In the genomic region with DNA sequence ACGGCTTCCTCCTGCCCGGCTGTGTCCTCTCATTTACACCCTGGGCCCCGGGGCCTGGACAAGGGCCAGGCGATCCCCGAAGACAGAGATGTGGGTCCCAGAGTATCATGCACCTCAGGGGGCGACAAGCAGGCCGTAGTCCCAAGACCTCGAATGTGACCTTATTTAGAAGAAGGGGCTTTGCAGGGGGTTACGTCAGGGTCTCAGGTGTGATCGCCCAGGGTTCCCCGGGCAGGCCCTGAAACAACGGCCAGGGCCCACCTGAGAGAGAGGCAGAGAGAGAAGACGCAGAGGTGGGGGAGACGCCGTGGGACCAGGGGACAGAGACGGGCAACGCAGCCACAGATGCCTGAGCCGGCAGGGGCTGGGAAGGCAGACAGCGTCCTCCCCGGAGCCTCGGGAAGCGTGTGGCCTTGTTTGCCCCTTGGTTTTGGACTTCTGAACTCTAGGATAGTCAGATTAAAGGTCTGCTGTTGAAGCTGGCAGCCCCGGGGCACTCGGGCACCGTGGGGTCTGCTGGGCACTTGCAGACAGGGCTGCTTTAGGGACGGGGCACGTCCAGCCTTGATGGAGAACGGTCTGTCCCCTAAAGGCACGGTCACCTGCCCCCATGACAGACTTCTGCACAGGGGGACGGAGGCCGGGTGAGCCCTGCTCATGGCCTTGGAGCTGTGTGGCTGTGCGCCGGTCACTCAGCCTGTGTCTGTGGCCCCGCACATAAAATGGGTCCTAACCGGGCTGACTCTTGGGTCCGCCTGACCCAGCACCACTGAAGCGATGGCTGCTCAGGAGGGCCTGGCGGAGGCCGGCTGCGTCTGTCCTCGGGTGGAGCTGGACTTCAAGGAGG, we compare ENCODE assay signal across 23 cellular contexts. TPM values are rescaled to one million over a fixed set of nuclear protein-coding genes. Genes with fewer than 3 reads are reported as not detected.
A peak's percentile ranks its signal among the peaks of the same experiment; 100 is the strongest.
DNase-seq lines count a peak whose midpoint lies in the region; ATAC-seq and TF ChIP-seq lines count a peak whose summit lies in the region.
"Had no signal": no experiment of that assay in that cellular context is flagged by ENCODE, and none has a peak within 500 bp of the region (broad histone marks: within the 10 kb centered on the region; RNA-seq: fewer than 3 reads in every experiment).

No MANE protein-coding gene starts in this region.

- no peak overlapping the region for H3K9ac ChIP-seq in endodermal cell (ENCODE audit: extremely low read depth, low read length, poor library complexity, severe bottlenecking)

- H3K36me3 ChIP-seq in endodermal cell (ENCODE audit: control insufficient read depth, insufficient read depth, low read length) (no peaks in the 10 kb centered on the region), mucosa of descending colon (ENCODE audit: low read depth) (no peaks in the 10 kb centered on the region)

- H3K4me1 ChIP-seq in endodermal cell (ENCODE audit: control insufficient read depth, insufficient read depth, low read length) (peaks cover 7% of the 10 kb centered on the region), mucosa of descending colon (ENCODE audit: low read depth) (peaks cover 13% of the 10 kb centered on the region)

- H3K27me3 Mint-ChIP-seq in endodermal cell (ENCODE audit: insufficient read depth) (peaks cover 3% of the 10 kb centered on the region), type B pancreatic cell (no peaks in the 10 kb centered on the region)
- H3K27me3 Mint-ChIP-seq: CD4-positive, CD25-positive, alpha-beta regulatory T cell; central memory CD8-positive, alpha-beta T cell; IgD-negative memory B cell had no signal

- intact Hi-C loops in mucosa of descending colon (cut with DNase I, micrococcal nuclease): no loop called here

- no peak for ATAC-seq in mucosa of descending colon
- ATAC-seq in HG03135 (IDR thresholded peaks at IDR 0.05; ENCODE audit: unreplicated experiment): no peak
- ATAC-seq in HG03520 (IDR thresholded peaks at IDR 0.05; ENCODE audit: unreplicated experiment): no peak
- ATAC-seq: foreskin keratinocyte had no signal

- DNase-seq in activated naive CD4-positive, alpha-beta T cell treated with anti-CD3 and anti-CD28 coated beads, Interleukin-2, amount 50 U/mL, for 16 hours: peak; percentile 9
- DNase-seq in activated naive CD4-positive, alpha-beta T cell treated with Interleukin-2 at 50 U/mL for 16 hours: no peak
- peak; percentile 44 for DNase-seq in endodermal cell
- peak in 2 of 3 donors; percentile 15 to 44 for DNase-seq in mucosa of descending colon
- peak; percentile 68 for DNase-seq in type B pancreatic cell (ENCODE audit: extremely low spot score, unreplicated experiment)
- DNase-seq in NCI-H2081 (lab: John Stamatoyannopoulos, UW): no peak
- DNase-seq: ACHN; activated naive CD4-positive, alpha-beta T cell treated with anti-CD3 and anti-CD28 coated beads for 36 hours; CD4-positive, CD25-positive, alpha-beta regulatory T cell; erythroblast; foreskin keratinocyte; kidney glomerular epithelial cell; midbrain; NCI-H1436; NCI-H524 treated with DMSO at 0.1 percent for 48 hours; SHP77 had no signal

- H3K9me3 Mint-ChIP-seq in endodermal cell (no peaks in the 10 kb centered on the region), type B pancreatic cell (no peaks in the 10 kb centered on the region)
- H3K9me3 Mint-ChIP-seq: activated naive CD4-positive, alpha-beta T cell treated with anti-CD3 and anti-CD28 coated beads for 36 hours; CD4-positive, CD25-positive, alpha-beta regulatory T cell; central memory CD8-positive, alpha-beta T cell; IgD-negative memory B cell; neural crest cell had no signal

- H3K4me3 ChIP-seq in endodermal cell (ENCODE audit: low read length): no peak overlapping the region
- H3K4me3 ChIP-seq in mucosa of descending colon: no peak overlapping the region

- peaks cover 2% of the 10 kb centered on the region for H3K4me1 Mint-ChIP-seq in endodermal cell
- no peaks in the 10 kb centered on the region for H3K4me1 Mint-ChIP-seq in type B pancreatic cell (ENCODE audit: unreplicated experiment)
- H3K4me1 Mint-ChIP-seq: central memory CD8-positive, alpha-beta T cell; neural crest cell had no signal

- no peak overlapping the region for H3K27ac ChIP-seq in endodermal cell (ENCODE audit: low read depth, low read length)
- H3K27ac ChIP-seq: foreskin keratinocyte had no signal

- H3K27ac Mint-ChIP-seq in endodermal cell (no peak overlapping the region), type B pancreatic cell (no peak overlapping the region)
- H3K27ac Mint-ChIP-seq: activated naive CD4-positive, alpha-beta T cell treated with anti-CD3 and anti-CD28 coated beads for 36 hours; CD4-positive, CD25-positive, alpha-beta regulatory T cell; IgD-negative memory B cell had no signal

- H3K36me3 Mint-ChIP-seq in endodermal cell (ENCODE audit: low read depth): peaks cover 2% of the 10 kb centered on the region
- H3K36me3 Mint-ChIP-seq in type B pancreatic cell: no peaks in the 10 kb centered on the region
- H3K36me3 Mint-ChIP-seq: CD4-positive, CD25-positive, alpha-beta regulatory T cell; IgD-negative memory B cell had no signal

- no peak for TF ChIP-seq CTCF in endodermal cell (conservative IDR thresholded peaks at IDR 0.05)
- no peak for TF ChIP-seq CTCF in mucosa of descending colon (IDR thresholded peaks at IDR 0.05)
- no peak for TF ChIP-seq CTCF in type B pancreatic cell (conservative IDR thresholded peaks at IDR 0.05)

- 92 to 94% methylated on average over 34 to 41 of the region's 41 CpGs for WGBS in endodermal cell (ENCODE audit: insufficient coverage in 1 of 2, insufficient read length in 1 of 2), 2 experiments

- H3K27me3 ChIP-seq in endodermal cell (ENCODE audit: control insufficient read depth, insufficient read depth, low read length, poor library complexity, severe bottlenecking): peaks cover 6% of the 10 kb centered on the region
- H3K27me3 ChIP-seq: foreskin keratinocyte had no signal

- H3K4me3 Mint-ChIP-seq in endodermal cell (no peak overlapping the region), type B pancreatic cell (no peak overlapping the region)
- H3K4me3 Mint-ChIP-seq: activated naive CD4-positive, alpha-beta T cell treated with anti-CD3 and anti-CD28 coated beads for 36 hours; CD4-positive, CD25-positive, alpha-beta regulatory T cell; central memory CD8-positive, alpha-beta T cell; neural crest cell had no signal

- H3K9me3 ChIP-seq in endodermal cell (ENCODE audit: control insufficient read depth, low read length) (no peaks in the 10 kb centered on the region), mucosa of descending colon (no peaks in the 10 kb centered on the region)

RNA-seq across cellular contexts. Expression of a gene that starts 9.3 kb away (rescaled TPM):
- total RNA-seq in endodermal cell: not detected
- not detected for polyA plus RNA-seq in endodermal cell (2013, experiment 1 of 2)
- not detected for polyA plus RNA-seq in endodermal cell (2013, experiment 2 of 2)
- 1 to 10 TPM; 1.3 to 7.5 (median 2.1) TPM for total RNA-seq in mucosa of descending colon
- total RNA-seq in type B pancreatic cell (ENCODE audit: low replicate concordance): 1.2 and 2.5 TPM in 2 replicates
- total RNA-seq: activated naive CD4-positive, alpha-beta T cell treated with anti-CD3 and anti-CD28 coated beads for 36 hours; aorta; CD4-positive, CD25-positive, alpha-beta regulatory T cell; M059J; neural crest cell had no signal
- polyA plus RNA-seq: aorta; CD4-positive, CD25-positive, alpha-beta regulatory T cell; IgD-negative memory B cell had no signal

RNA-seq across cellular contexts. Expression of a gene that starts 32.5 kb away (rescaled TPM):
- total RNA-seq in endodermal cell: 10 to 100 TPM; 23.1 to 29.5 TPM
- polyA plus RNA-seq in endodermal cell (2013, experiment 1 of 2): 22.6 TPM
- polyA plus RNA-seq in endodermal cell (2013, experiment 2 of 2): 22.5 TPM
- 10 to 100 TPM; 18.4 to 25.3 (median 24.0) TPM for total RNA-seq in mucosa of descending colon
- 20.0 and 21.2 TPM in 2 replicates for total RNA-seq in type B pancreatic cell (ENCODE audit: low replicate concordance)

Comparison
In these comparisons a context has a peak if more than half of its experiments do, and no peak if none do; other contexts are left out.
1. DNase-seq: peak in activated naive CD4-positive, alpha-beta T cell treated with anti-CD3 and anti-CD28 coated beads, Interleukin-2, amount 50 U/mL, for 16 hours (single experiment), endodermal cell (single experiment), mucosa of descending colon (2 of 3) and type B pancreatic cell (single experiment); none in activated naive CD4-positive, alpha-beta T cell treated with Interleukin-2 at 50 U/mL for 16 hours (single experiment) and NCI-H2081 (0 of 2).